In the genomic region with DNA sequence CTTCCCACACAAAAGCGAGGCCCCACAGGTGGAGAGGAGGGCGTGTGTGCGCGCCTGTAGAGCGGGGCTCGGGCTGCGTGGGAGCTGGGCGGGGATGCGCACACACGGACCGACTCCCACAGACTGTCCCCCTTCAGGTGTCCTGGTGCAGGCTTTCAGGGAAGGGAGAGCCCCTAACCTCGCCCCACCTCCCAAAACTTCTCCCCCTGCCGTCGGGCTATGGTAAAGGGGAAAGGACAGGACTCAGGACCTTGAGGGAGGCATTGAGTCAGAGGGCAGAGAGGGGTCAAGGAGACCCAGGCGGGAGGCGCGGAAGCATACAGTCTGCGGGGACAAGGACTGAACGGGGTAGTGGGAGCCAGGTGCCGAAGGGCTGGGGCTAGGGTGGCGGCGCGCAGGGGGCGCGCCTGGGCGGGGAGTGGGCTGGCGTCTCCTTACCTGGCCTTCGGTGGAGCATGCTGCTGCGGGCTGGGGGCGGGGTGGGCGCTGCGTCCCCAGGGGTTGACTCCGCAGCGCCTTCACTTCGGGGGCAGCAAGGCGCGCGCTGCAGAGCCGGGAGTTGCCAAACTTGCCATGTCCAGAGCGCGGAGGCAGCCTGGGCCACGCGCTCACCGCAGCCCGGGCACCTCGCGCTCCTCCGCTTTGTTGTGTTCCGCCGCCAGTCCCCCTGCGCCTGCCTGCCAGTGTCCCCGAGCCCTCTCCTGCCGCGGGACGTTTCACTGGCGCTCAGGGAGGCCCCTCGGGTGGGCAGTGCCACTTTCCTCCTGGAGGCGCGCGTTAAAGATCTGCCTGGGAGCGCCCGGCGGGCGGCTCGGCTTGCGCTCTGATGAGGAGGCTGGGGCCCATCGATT, we compare ENCODE assay signal across 9 cellular contexts.
A peak's percentile ranks its signal among the peaks of the same experiment; 100 is the strongest.
DNase-seq lines count a peak whose midpoint lies in the region; TF ChIP-seq lines count a peak whose summit lies in the region.
"Had no signal": no experiment of that assay in that cellular context is flagged by ENCODE, and none has a peak within 500 bp of the region (broad histone marks: within the 10 kb centered on the region; RNA-seq: fewer than 3 reads in every experiment).

No MANE protein-coding gene starts in this region.

- peak overlapping the region in 1 of 2 donors; percentile 38 for H3K9ac ChIP-seq in mucosa of rectum (ENCODE audit: low read depth in 1 of 2, low read length in 2 of 2)

- no peaks in the 10 kb centered on the region for H3K27me3 ChIP-seq in mucosa of rectum (ENCODE audit: control insufficient read depth in 2 of 2, insufficient read depth in 2 of 2, low read length in 2 of 2)

- TF ChIP-seq CTCF in AG10803 (conservative IDR thresholded peaks at IDR 0.05; ENCODE audit: low read length) (no peak), epithelial cell of proximal tubule (conservative IDR thresholded peaks at IDR 0.05; ENCODE audit: low read depth, low read length) (no peak), CD14-positive monocyte (IDR thresholded peaks at IDR 0.05) (no peak)

- H3K4me1 ChIP-seq in mucosa of rectum (ENCODE audit: control insufficient read depth in 2 of 2, insufficient read depth in 2 of 2, low read length in 2 of 2): peaks cover 0 to 5% of the 10 kb centered on the region in 2 donors

- no peak overlapping the region for H3K27ac ChIP-seq in mucosa of rectum (ENCODE audit: low read depth in 2 of 2, low read length in 2 of 2)

- H3K4me3 ChIP-seq in AG10803 (ENCODE audit: low read length) (peak overlapping the region; percentile 50), epithelial cell of proximal tubule (ENCODE audit: low read depth, low read length) (peak overlapping the region; percentile 45), mucosa of rectum (ENCODE audit: low read length in 2 of 2) (peak overlapping the region; percentile 57 to 62)

- intact Hi-C loops in CD14-positive monocyte (cut with micrococcal nuclease): no loop called here

- H3K4me3 Mint-ChIP-seq in CD14-positive monocyte: peak overlapping the region in 1 of 2 donors; percentile 60

- no peaks in the 10 kb centered on the region for H3K36me3 Mint-ChIP-seq in CD14-positive monocyte

- peaks cover 17 to 30% (median 27%) of the 10 kb centered on the region in 3 donors for H3K27me3 Mint-ChIP-seq in CD14-positive monocyte (ENCODE audit: low read depth in 3 of 3)

- no peaks in the 10 kb centered on the region for H3K4me1 Mint-ChIP-seq in CD14-positive monocyte

- no peak overlapping the region for H3K27ac Mint-ChIP-seq in CD14-positive monocyte

- H3K9me3 ChIP-seq in mucosa of rectum (ENCODE audit: control insufficient read depth in 2 of 2, low read length in 2 of 2): no peaks in the 10 kb centered on the region

- DNase-seq in AG10803 (ENCODE audit: low read depth): peak; percentile 10
- DNase-seq in NCI-H1694 (lab: John Stamatoyannopoulos, UW): peak; percentile 35
- DNase-seq in epithelial cell of proximal tubule (ENCODE audit: low read depth): no peak
- no peak for DNase-seq in stimulated activated CD4-positive, alpha-beta T cell treated with anti-CD3 and anti-CD28 coated beads, Interleukin-2, amount 100 ng/mL, for 24 hours
- DNase-seq in stimulated activated CD4-positive, alpha-beta T cell treated with anti-CD3 and anti-CD28 coated beads, Interleukin-15, amount 100 ng/mL, for 24 hours: no peak
- no peak for DNase-seq in NCI-H446 (lab: John Stamatoyannopoulos, UW)
- no peak for DNase-seq in CD14-positive monocyte (ENCODE audit: low spot score)
- DNase-seq: NCI-H1048 had no signal

- peaks cover 0 to 11% (median 0%) of the 10 kb centered on the region in 7 donors for H3K9me3 Mint-ChIP-seq in CD14-positive monocyte

- H3K36me3 ChIP-seq in mucosa of rectum (ENCODE audit: control insufficient read depth in 2 of 2, insufficient read depth in 2 of 2, low read length in 2 of 2): no peaks in the 10 kb centered on the region

Comparison
In these comparisons a context has a peak if more than half of its experiments do, and no peak if none do; other contexts are left out.
1. DNase-seq: peak in AG10803 (single experiment) and NCI-H1694 (single experiment); none in epithelial cell of proximal tubule (single experiment), stimulated activated CD4-positive, alpha-beta T cell treated with anti-CD3 and anti-CD28 coated beads, Interleukin-2, amount 100 ng/mL, for 24 hours (0 of 2), stimulated activated CD4-positive, alpha-beta T cell treated with anti-CD3 and anti-CD28 coated beads, Interleukin-15, amount 100 ng/mL, for 24 hours (single experiment), NCI-H446 (0 of 2) and CD14-positive monocyte (single experiment).
2. Peak in every context shown above with its lines, with median percentiles within 50 percentile points of each other: H3K4me3 ChIP-seq.